ENCODE assay signal across 2 cellular contexts in genomic region chr17:8359769-8360168, GRCh38.
A peak's percentile ranks its signal among the peaks of the same experiment; 100 is the strongest.
TF ChIP-seq lines count a peak whose summit lies in the region.

No MANE protein-coding gene starts in this region.

TF ChIP-seq in HEK293, 187 proteins besides CTCF, POLR2A, EP300 and RAD21 (continued from another document):
- TF ChIP-seq, protein P1, sequence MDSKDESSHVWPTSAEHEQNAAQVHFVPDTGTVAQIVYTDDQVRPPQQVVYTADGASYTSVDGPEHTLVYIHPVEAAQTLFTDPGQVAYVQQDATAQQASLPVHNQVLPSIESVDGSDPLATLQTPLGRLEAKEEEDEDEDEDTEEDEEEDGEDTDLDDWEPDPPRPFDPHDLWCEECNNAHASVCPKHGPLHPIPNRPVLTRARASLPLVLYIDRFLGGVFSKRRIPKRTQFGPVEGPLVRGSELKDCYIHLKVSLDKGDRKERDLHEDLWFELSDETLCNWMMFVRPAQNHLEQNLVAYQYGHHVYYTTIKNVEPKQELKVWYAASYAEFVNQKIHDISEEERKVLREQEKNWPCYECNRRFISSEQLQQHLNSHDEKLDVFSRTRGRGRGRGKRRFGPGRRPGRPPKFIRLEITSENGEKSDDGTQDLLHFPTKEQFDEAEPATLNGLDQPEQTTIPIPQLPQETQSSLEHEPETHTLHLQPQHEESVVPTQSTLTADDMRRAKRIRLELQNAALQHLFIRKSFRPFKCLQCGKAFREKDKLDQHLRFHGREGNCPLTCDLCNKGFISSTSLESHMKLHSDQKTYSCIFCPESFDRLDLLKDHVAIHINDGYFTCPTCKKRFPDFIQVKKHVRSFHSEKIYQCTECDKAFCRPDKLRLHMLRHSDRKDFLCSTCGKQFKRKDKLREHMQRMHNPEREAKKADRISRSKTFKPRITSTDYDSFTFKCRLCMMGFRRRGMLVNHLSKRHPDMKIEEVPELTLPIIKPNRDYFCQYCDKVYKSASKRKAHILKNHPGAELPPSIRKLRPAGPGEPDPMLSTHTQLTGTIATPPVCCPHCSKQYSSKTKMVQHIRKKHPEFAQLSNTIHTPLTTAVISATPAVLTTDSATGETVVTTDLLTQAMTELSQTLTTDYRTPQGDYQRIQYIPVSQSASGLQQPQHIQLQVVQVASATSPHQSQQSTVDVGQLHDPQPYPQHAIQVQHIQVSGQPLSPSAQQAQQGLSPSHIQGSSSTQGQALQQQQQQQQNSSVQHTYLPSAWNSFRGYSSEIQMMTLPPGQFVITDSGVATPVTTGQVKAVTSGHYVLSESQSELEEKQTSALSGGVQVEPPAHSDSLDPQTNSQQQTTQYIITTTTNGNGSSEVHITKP (tag by site-specific recombination; IDR thresholded peaks at IDR 0.05), result peak; percentile 78
- TF ChIP-seq, protein P2, sequence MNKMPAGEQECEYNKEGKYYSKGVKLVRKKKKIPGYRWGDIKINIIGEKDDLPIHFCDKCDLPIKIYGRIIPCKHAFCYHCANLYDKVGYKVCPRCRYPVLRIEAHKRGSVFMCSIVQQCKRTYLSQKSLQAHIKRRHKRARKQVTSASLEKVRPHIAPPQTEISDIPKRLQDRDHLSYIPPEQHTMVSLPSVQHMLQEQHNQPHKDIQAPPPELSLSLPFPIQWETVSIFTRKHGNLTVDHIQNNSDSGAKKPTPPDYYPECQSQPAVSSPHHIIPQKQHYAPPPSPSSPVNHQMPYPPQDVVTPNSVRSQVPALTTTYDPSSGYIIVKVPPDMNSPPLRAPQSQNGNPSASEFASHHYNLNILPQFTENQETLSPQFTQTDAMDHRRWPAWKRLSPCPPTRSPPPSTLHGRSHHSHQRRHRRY (tag by site-specific recombination; IDR thresholded peaks at IDR 0.05), result no peak
- TF ChIP-seq ZNF354C (tag by site-specific recombination; IDR thresholded peaks at IDR 0.05; ENCODE audit: borderline replicate concordance, low read depth), result no peak
- no peak for TF ChIP-seq ZNF248 (tag by site-specific recombination; IDR thresholded peaks at IDR 0.05)
- TF ChIP-seq ZNF398 (tag by site-specific recombination; IDR thresholded peaks at IDR 0.05), result peak; percentile 93
- TF ChIP-seq, protein P3, sequence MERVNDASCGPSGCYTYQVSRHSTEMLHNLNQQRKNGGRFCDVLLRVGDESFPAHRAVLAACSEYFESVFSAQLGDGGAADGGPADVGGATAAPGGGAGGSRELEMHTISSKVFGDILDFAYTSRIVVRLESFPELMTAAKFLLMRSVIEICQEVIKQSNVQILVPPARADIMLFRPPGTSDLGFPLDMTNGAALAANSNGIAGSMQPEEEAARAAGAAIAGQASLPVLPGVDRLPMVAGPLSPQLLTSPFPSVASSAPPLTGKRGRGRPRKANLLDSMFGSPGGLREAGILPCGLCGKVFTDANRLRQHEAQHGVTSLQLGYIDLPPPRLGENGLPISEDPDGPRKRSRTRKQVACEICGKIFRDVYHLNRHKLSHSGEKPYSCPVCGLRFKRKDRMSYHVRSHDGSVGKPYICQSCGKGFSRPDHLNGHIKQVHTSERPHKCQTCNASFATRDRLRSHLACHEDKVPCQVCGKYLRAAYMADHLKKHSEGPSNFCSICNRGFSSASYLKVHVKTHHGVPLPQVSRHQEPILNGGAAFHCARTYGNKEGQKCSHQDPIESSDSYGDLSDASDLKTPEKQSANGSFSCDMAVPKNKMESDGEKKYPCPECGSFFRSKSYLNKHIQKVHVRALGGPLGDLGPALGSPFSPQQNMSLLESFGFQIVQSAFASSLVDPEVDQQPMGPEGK (tag by site-specific recombination; IDR thresholded peaks at IDR 0.05), result 0 out of 2 replicates have a peak, but pooled peaks have one; percentile 31

TF ChIP-seq in WTC11, 78 proteins besides CTCF, POLR2A, EP300 and RAD21 (continued from another document):
- TF ChIP-seq FOXK1 (CRISPR knock-in tag; IDR thresholded peaks at IDR 0.05) (no peak), SMAD4 (CRISPR knock-in tag; IDR thresholded peaks at IDR 0.05) (no peak), CREM (CRISPR knock-in tag; IDR thresholded peaks at IDR 0.05) (no peak), JAZF1 (CRISPR knock-in tag; IDR thresholded peaks at IDR 0.05) (no peak)
- TF ChIP-seq, protein P4, sequence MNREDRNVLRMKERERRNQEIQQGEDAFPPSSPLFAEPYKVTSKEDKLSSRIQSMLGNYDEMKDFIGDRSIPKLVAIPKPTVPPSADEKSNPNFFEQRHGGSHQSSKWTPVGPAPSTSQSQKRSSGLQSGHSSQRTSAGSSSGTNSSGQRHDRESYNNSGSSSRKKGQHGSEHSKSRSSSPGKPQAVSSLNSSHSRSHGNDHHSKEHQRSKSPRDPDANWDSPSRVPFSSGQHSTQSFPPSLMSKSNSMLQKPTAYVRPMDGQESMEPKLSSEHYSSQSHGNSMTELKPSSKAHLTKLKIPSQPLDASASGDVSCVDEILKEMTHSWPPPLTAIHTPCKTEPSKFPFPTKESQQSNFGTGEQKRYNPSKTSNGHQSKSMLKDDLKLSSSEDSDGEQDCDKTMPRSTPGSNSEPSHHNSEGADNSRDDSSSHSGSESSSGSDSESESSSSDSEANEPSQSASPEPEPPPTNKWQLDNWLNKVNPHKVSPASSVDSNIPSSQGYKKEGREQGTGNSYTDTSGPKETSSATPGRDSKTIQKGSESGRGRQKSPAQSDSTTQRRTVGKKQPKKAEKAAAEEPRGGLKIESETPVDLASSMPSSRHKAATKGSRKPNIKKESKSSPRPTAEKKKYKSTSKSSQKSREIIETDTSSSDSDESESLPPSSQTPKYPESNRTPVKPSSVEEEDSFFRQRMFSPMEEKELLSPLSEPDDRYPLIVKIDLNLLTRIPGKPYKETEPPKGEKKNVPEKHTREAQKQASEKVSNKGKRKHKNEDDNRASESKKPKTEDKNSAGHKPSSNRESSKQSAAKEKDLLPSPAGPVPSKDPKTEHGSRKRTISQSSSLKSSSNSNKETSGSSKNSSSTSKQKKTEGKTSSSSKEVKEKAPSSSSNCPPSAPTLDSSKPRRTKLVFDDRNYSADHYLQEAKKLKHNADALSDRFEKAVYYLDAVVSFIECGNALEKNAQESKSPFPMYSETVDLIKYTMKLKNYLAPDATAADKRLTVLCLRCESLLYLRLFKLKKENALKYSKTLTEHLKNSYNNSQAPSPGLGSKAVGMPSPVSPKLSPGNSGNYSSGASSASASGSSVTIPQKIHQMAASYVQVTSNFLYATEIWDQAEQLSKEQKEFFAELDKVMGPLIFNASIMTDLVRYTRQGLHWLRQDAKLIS (CRISPR knock-in tag; IDR thresholded peaks at IDR 0.05; ENCODE audit: borderline replicate concordance), result no peak
TF ChIP-seq in WTC11: peak in this region for 0.
